Comparison of ENCODE assay signal across 12 cellular contexts in genomic region chr22:46936378-46936916, GRCh38.
DNase-seq lines count a peak whose midpoint lies in the region; ATAC-seq and TF ChIP-seq lines count a peak whose summit lies in the region.
"Had no signal": no experiment of that assay in that cellular context is flagged by ENCODE, and none has a peak within 500 bp of the region (broad histone marks: within the 10 kb centered on the region; RNA-seq: fewer than 3 reads in every experiment).

No MANE protein-coding gene starts in this region.

- peak overlapping the region in 1 of 2 donors; percentile 26 for H3K9ac ChIP-seq in duodenal mucosa (ENCODE audit: low read depth in 1 of 2, low read length in 2 of 2)

- H3K9me3 ChIP-seq in duodenal mucosa (ENCODE audit: control insufficient read depth in 1 of 2, low read length in 2 of 2) (no peaks in the 10 kb centered on the region), esophagus muscularis mucosa (no peaks in the 10 kb centered on the region)

- ATAC-seq in naive B cell (ENCODE audit: low read depth in 2 of 2) = no peak

- H3K27me3 ChIP-seq in duodenal mucosa (ENCODE audit: control insufficient read depth in 1 of 2, insufficient read depth in 2 of 2, low read length in 2 of 2) = no peaks in the 10 kb centered on the region
- H3K27me3 ChIP-seq in esophagus muscularis mucosa = no peaks in the 10 kb centered on the region

- H3K27ac ChIP-seq in duodenal mucosa (ENCODE audit: low read depth, low read length) (peak overlapping the region; percentile 83), esophagus muscularis mucosa (replicated peaks in 1 of 4) (no peak overlapping the region)

- no peaks in the 10 kb centered on the region for H3K27me3 Mint-ChIP-seq in naive B cell
- H3K27me3 Mint-ChIP-seq: activated T-cell treated with anti-CD3 and anti-CD28 coated beads, Interleukin-2, amount 50 U/mL, for 24 hours; CD4-positive, alpha-beta T cell had no signal

- peaks cover 29 to 39% of the 10 kb centered on the region in 2 donors for H3K4me1 ChIP-seq in duodenal mucosa (ENCODE audit: control insufficient read depth in 1 of 2, insufficient read depth in 2 of 2, low read length in 2 of 2)
- peaks cover 0 to 6% (median 2%) of the 10 kb centered on the region in 4 donors for H3K4me1 ChIP-seq in esophagus muscularis mucosa

- H3K4me3 ChIP-seq in duodenal mucosa (ENCODE audit: low read depth in 1 of 2, low read length in 2 of 2) (no peak overlapping the region), esophagus muscularis mucosa (no peak overlapping the region)
- H3K4me3 ChIP-seq: skin epidermis had no signal

- WGBS in esophagus muscularis mucosa = 80% methylated on average over 11 of the region's 12 CpGs

- peaks cover 14 to 36% (median 23%) of the 10 kb centered on the region in 3 donors for H3K4me1 Mint-ChIP-seq in naive B cell

- H3K36me3 ChIP-seq in duodenal mucosa (ENCODE audit: control insufficient read depth in 1 of 2, insufficient read depth in 2 of 2, low read length in 2 of 2) (no peaks in the 10 kb centered on the region), esophagus muscularis mucosa (peaks cover 0 to 3% (median 0%) of the 10 kb centered on the region in 4 donors)

- H3K36me3 Mint-ChIP-seq in naive B cell = peaks cover 7 to 18% of the 10 kb centered on the region in 2 donors

- peak overlapping the region in 4 of 6 donors; percentile 44 to 77 (median 69) for H3K27ac Mint-ChIP-seq in naive B cell
- H3K27ac Mint-ChIP-seq: CD4-positive, alpha-beta T cell had no signal

- peak; percentile 40 for DNase-seq in AG08395 (ENCODE audit: low spot score)
- peak; percentile 69 for DNase-seq in NCI-H1105 treated with DMSO at 0.1 percent for 48 hours (lab: John Stamatoyannopoulos, UW)
- DNase-seq in naive B cell = no peak
- DNase-seq in stimulated activated naive CD4-positive, alpha-beta T cell (lab: John Stamatoyannopoulos, UW) = no peak
- DNase-seq in activated T-cell treated with anti-CD3 and anti-CD28 coated beads, Interleukin-2, amount 50 U/mL, for 1 hour = no peak
- DNase-seq in KBM-7 = no peak
- DNase-seq in esophagus muscularis mucosa (ENCODE audit: extremely low spot score) = no peak
- DNase-seq: activated T-cell treated with anti-CD3 and anti-CD28 coated beads, Interleukin-2, amount 50 U/mL, for 24 hours; CD4-positive, alpha-beta T cell; HFFc6 had no signal

- intact Hi-C loops in esophagus muscularis mucosa (cut with DNase I) = no loop called here

- TF ChIP-seq EP300 in esophagus muscularis mucosa (IDR thresholded peaks at IDR 0.05) = no peak

- H3K9me3 Mint-ChIP-seq in naive B cell = no peaks in the 10 kb centered on the region
- H3K9me3 Mint-ChIP-seq: activated T-cell treated with anti-CD3 and anti-CD28 coated beads, Interleukin-2, amount 50 U/mL, for 24 hours; CD4-positive, alpha-beta T cell; HFFc6 had no signal

- in situ Hi-C loops in KBM-7 (cut with MboI; ENCODE audit: low pct_unique_long_range_greater_than_20kb, low sequenced_read_pairs) = no loop called here

- no peak for TF ChIP-seq CTCF in esophagus muscularis mucosa (IDR thresholded peaks at IDR 0.05)

- no peak for TF ChIP-seq POLR2A in esophagus muscularis mucosa (IDR thresholded peaks at IDR 0.05; ENCODE audit: low read depth)

- H3K4me3 Mint-ChIP-seq in naive B cell = peak overlapping the region in 1 of 8 donors; percentile 61
- H3K4me3 Mint-ChIP-seq: activated T-cell treated with anti-CD3 and anti-CD28 coated beads, Interleukin-2, amount 50 U/mL, for 24 hours; CD4-positive, alpha-beta T cell; HFFc6 had no signal

Comparison
In these comparisons a context has a peak if more than half of its experiments do, and no peak if none do; other contexts are left out.
1. DNase-seq: peak in AG08395 (single experiment) and NCI-H1105 treated with DMSO at 0.1 percent for 48 hours (single experiment); none in naive B cell (single experiment), stimulated activated naive CD4-positive, alpha-beta T cell (0 of 6), activated T-cell treated with anti-CD3 and anti-CD28 coated beads, Interleukin-2, amount 50 U/mL, for 1 hour (single experiment), KBM-7 (single experiment) and esophagus muscularis mucosa (single experiment).